In the genomic region with DNA sequence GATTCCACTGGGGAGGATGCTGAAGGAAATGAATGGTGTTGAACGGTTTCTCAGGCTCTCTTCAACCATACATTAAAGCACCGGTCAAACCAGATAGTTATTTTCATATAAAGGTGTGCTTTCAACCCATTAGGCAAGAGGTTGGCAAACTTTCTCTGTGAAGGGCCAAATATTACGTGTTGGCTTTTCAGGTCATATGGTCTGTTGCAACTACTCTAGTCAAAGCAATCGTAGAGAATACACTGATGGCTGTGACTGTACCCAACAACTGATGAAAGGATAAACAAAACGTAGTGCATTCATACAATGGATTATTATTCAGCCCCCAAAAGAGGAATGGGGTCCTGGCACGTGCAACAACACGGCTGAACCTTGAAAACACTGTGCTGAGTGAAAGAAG, we compare ENCODE assay signal across 17 cellular contexts. TPM values are rescaled to one million over a fixed set of nuclear protein-coding genes. Genes with fewer than 3 reads are reported as not detected.
DNase-seq lines count a peak whose midpoint lies in the region; ATAC-seq and TF ChIP-seq lines count a peak whose summit lies in the region.
"Had no signal": no experiment of that assay in that cellular context is flagged by ENCODE, and none has a peak within 500 bp of the region (broad histone marks: within the 10 kb centered on the region; RNA-seq: fewer than 3 reads in every experiment).

No MANE protein-coding gene starts in this region.

- H3K4me1 ChIP-seq in CD4-positive, alpha-beta memory T cell (ENCODE audit: insufficient read depth, low read length): peaks cover 4% of the 10 kb centered on the region

- H3K27ac ChIP-seq in CD4-positive, alpha-beta memory T cell (ENCODE audit: low read depth, low read length): no peak overlapping the region

- POLR2A ChIA-PET in CD4-positive, alpha-beta memory T cell (lab: Charles Lee; ENCODE audit: partially characterized antibody): no interaction called here

- H3K9me3 Mint-ChIP-seq in endothelial cell (ENCODE audit: unreplicated experiment): no peaks in the 10 kb centered on the region
- no peaks in the 10 kb centered on the region for H3K9me3 Mint-ChIP-seq in neural crest cell
- peaks cover 0 to 1% (median 0%) of the 10 kb centered on the region in 8 donors for H3K9me3 Mint-ChIP-seq in CD4-positive, alpha-beta memory T cell
- no peaks in the 10 kb centered on the region for H3K9me3 Mint-ChIP-seq in Calu3 (ENCODE audit: low read depth, unreplicated experiment)
- H3K9me3 Mint-ChIP-seq: CD8-positive, alpha-beta T cell had no signal

- no peak for DNase-seq in endothelial cell (ENCODE audit: low spot score)
- DNase-seq in left lobe of liver (ENCODE audit: low spot score): no peak
- DNase-seq in neural crest cell (ENCODE audit: low read depth, low spot score): no peak
- DNase-seq in CD4-positive, alpha-beta memory T cell: no peak
- no peak for DNase-seq in cardiac septum (ENCODE audit: low spot score)
- no peak for DNase-seq in Calu3
- DNase-seq: DMS 273 treated with DMSO at 0.1 percent for 48 hours, DMS79 had no signal

- H3K9me3 ChIP-seq in CD4-positive, alpha-beta memory T cell (ENCODE audit: control insufficient read depth in 1 of 2, low read length in 2 of 2): no peaks in the 10 kb centered on the region
- H3K9me3 ChIP-seq: Caco-2 had no signal

- H3K4me1 Mint-ChIP-seq in endothelial cell (ENCODE audit: unreplicated experiment): peaks cover 10% of the 10 kb centered on the region
- H3K4me1 Mint-ChIP-seq in neural crest cell: peaks cover 11% of the 10 kb centered on the region
- H3K4me1 Mint-ChIP-seq in CD4-positive, alpha-beta memory T cell: peaks cover 7 to 16% (median 12%) of the 10 kb centered on the region in 4 donors
- H3K4me1 Mint-ChIP-seq in Calu3 (ENCODE audit: low read depth, unreplicated experiment): peaks cover 11% of the 10 kb centered on the region

- BruUV-seq in Calu3 (replicated peaks; lab: Mats Ljungman, UMichigan): no TSS peak

- no peak overlapping the region for H3K4me3 Mint-ChIP-seq in endothelial cell (ENCODE audit: unreplicated experiment)
- peak overlapping the region; percentile 20 for H3K4me3 Mint-ChIP-seq in neural crest cell
- H3K4me3 Mint-ChIP-seq in CD4-positive, alpha-beta memory T cell: no peak overlapping the region
- no peak overlapping the region for H3K4me3 Mint-ChIP-seq in Calu3 (ENCODE audit: low read depth, unreplicated experiment)
- H3K4me3 Mint-ChIP-seq: CD8-positive, alpha-beta T cell; GM23338; H9 had no signal

- TF ChIP-seq CTCF in endothelial cell (IDR thresholded peaks at IDR 0.05; ENCODE audit: unreplicated experiment) (no peak), neural crest cell (conservative IDR thresholded peaks at IDR 0.05) (no peak), Calu3 (IDR thresholded peaks at IDR 0.05; ENCODE audit: unreplicated experiment) (no peak)

- H3K27ac Mint-ChIP-seq in endothelial cell (ENCODE audit: unreplicated experiment) (peak overlapping the region; percentile 17), neural crest cell (ENCODE audit: unreplicated experiment) (no peak overlapping the region), Calu3 (ENCODE audit: unreplicated experiment) (no peak overlapping the region)
- H3K27ac Mint-ChIP-seq in CD4-positive, alpha-beta memory T cell: peak overlapping the region in 1 of 7 donors; percentile 14
- H3K27ac Mint-ChIP-seq: CD8-positive, alpha-beta T cell; GM23338; H9 had no signal

- H3K27me3 ChIP-seq in CD4-positive, alpha-beta memory T cell (ENCODE audit: insufficient read depth, low read length): no peaks in the 10 kb centered on the region

- H3K36me3 ChIP-seq in CD4-positive, alpha-beta memory T cell (ENCODE audit: insufficient read depth, low read length): no peaks in the 10 kb centered on the region

- ATAC-seq in left lobe of liver: peak; percentile 92

- H3K4me3 ChIP-seq in CD4-positive, alpha-beta memory T cell (ENCODE audit: low read length in 2 of 2): no peak overlapping the region
- H3K4me3 ChIP-seq: GM12878, GM23338 had no signal

- H3K27me3 Mint-ChIP-seq in endothelial cell (ENCODE audit: unreplicated experiment) (no peaks in the 10 kb centered on the region), neural crest cell (ENCODE audit: low read depth) (no peaks in the 10 kb centered on the region), Calu3 (ENCODE audit: unreplicated experiment) (no peaks in the 10 kb centered on the region)
- H3K27me3 Mint-ChIP-seq in CD4-positive, alpha-beta memory T cell: no peaks in the 10 kb centered on the region

- CTCF ChIA-PET in CD4-positive, alpha-beta memory T cell (lab: Charles Lee; ENCODE audit: partially characterized antibody): no interaction called here
- CTCF ChIA-PET in Calu3 (lab: Charles Lee): no interaction called here

- intact Hi-C loops in CD4-positive, alpha-beta memory T cell (cut with micrococcal nuclease): no loop called here
- intact Hi-C loops in cardiac septum (cut with DNase I): no loop called here
- intact Hi-C loops in Calu3 (cut with micrococcal nuclease; ENCODE audit: unreplicated experiment): no loop called here

- peaks cover 23% of the 10 kb centered on the region for H3K36me3 Mint-ChIP-seq in endothelial cell (ENCODE audit: low read depth, unreplicated experiment)
- peaks cover 9% of the 10 kb centered on the region for H3K36me3 Mint-ChIP-seq in neural crest cell (ENCODE audit: low read depth)
- peaks cover 30 to 33% of the 10 kb centered on the region in 2 donors for H3K36me3 Mint-ChIP-seq in CD4-positive, alpha-beta memory T cell
- peaks cover 21% of the 10 kb centered on the region for H3K36me3 Mint-ChIP-seq in Calu3 (ENCODE audit: insufficient read depth, unreplicated experiment)

RNA-seq across cellular contexts. Expression of a gene that starts 5.8 kb away (rescaled TPM):
- total RNA-seq in endothelial cell (ENCODE audit: unreplicated experiment): 10.4 TPM
- total RNA-seq in left lobe of liver: 4.3 TPM
- 11.6 and 14.7 TPM in 2 replicates for total RNA-seq in neural crest cell
- total RNA-seq in CD4-positive, alpha-beta memory T cell: 10 to 100 TPM; 12.2 to 14.6 TPM
- polyA plus RNA-seq in CD4-positive, alpha-beta memory T cell: 1 to 10 TPM; 9.7 to 9.8 TPM
- 24.4 TPM for total RNA-seq in cardiac septum
- 13.5 and 14.9 TPM in 2 replicates for total RNA-seq in Calu3 (2022)

RNA-seq across cellular contexts. Expression of a gene that starts 36.2 kb away (rescaled TPM):
- total RNA-seq in endothelial cell (ENCODE audit: unreplicated experiment): not detected
- not detected for total RNA-seq in left lobe of liver
- not detected in 2 replicates for total RNA-seq in neural crest cell
- total RNA-seq in CD4-positive, alpha-beta memory T cell: not detected
- 1 to 10 TPM in 1 of 2 donors, not detected in 1; 1.6 TPM for polyA plus RNA-seq in CD4-positive, alpha-beta memory T cell
- total RNA-seq in cardiac septum: not detected
- total RNA-seq in Calu3 (2022): not detected in 2 replicates
- total RNA-seq: A172; A673; Caco-2; CD8-positive, alpha-beta T cell; GM12878; GM23338; H4; H9 had no signal
- polyA plus RNA-seq: BJ had no signal
